ENCODE assay signal across 16 cellular contexts in the genomic region with DNA sequence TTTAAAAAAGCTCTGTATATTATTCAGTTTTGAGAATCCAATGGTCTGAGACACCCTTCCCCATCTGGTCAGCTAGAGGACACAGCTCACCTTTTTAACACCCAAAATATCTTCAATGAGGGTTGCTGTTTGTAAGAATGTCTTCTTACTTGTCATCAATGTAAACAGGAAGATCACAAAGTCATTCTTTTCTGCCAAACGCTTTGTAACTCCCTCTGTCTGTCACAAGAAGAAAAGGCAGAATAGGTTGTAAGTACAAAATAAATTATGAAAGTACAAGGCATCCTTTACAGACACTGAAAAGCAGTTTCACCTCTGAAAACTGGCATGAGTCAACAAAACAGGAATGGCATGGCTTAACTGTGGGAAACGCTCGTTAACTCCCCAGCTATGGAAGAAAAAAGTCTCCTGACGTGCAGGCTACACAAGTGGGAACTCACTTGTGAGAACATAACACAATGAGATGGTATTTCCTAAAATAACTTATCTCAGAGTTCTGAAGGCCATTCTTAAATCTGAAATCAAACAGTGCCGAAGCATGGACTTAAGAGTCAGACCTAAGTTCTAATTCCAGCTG. TPM values are rescaled to one million over a fixed set of nuclear protein-coding genes. Genes with fewer than 3 reads are reported as not detected.
DNase-seq lines count a peak whose midpoint lies in the region; ATAC-seq, FAIRE-seq and TF ChIP-seq lines count a peak whose summit lies in the region.
"Had no signal": no experiment of that assay in that cellular context is flagged by ENCODE, and none has a peak within 500 bp of the region (broad histone marks: within the 10 kb centered on the region; RNA-seq: fewer than 3 reads in every experiment).

No MANE protein-coding gene starts in this region.

- H3K9me3 ChIP-seq in HepG2 (ENCODE audit: low read length) (no peaks in the 10 kb centered on the region), right lobe of liver (no peaks in the 10 kb centered on the region), kidney (ENCODE audit: control insufficient read depth in 1 of 2, low read length in 2 of 2) (no peaks in the 10 kb centered on the region)
- H3K9me3 ChIP-seq: Peyer's patch had no signal

- no peak overlapping the region for H3K4me2 ChIP-seq in HepG2 (ENCODE audit: low read depth, low read length)

- H3K9ac ChIP-seq in HepG2 (ENCODE audit: insufficient read depth, low read depth, low read length) (no peak overlapping the region), kidney (ENCODE audit: low read length in 2 of 2) (no peak overlapping the region)

- TF ChIP-seq RAD21 in HepG2 (CRISPR knock-in tag; IDR thresholded peaks at IDR 0.05) = no peak

- CTCF ChIA-PET in HepG2 (lab: Yijun Ruan, JAX; ENCODE audit: low intra/inter-chr PET ratio, low total read pairs) = no interaction called here

- TF ChIP-seq EP300 in HepG2 (IDR thresholded peaks at IDR 0.05; ENCODE audit: low read depth in 2 of 2, low read length in 2 of 2) (no peak), HepG2 (CRISPR knock-in tag; IDR thresholded peaks at IDR 0.05; ENCODE audit: borderline replicate concordance) (no peak)

- in situ Hi-C loops in HepG2 (cut with HindIII; ENCODE audit: extremely low pct_ligation_motif_present, low pct_unique_long_range_greater_than_20kb) = no loop called here

- FAIRE-seq in HepG2 (lab: Jason Lieb, UNC) = no peak
- FAIRE-seq in kidney (lab: Jason Lieb, UNC) = no peak

- H4K20me1 ChIP-seq in HepG2 (ENCODE audit: insufficient read depth, low read length) = no peaks in the 10 kb centered on the region

- peaks cover 52% of the 10 kb centered on the region for H3K4me1 ChIP-seq in HepG2 (ENCODE audit: insufficient read depth, low read length)
- H3K4me1 ChIP-seq in right lobe of liver = peaks cover 0 to 8% (median 0%) of the 10 kb centered on the region in 4 donors
- no peaks in the 10 kb centered on the region for H3K4me1 ChIP-seq in kidney (ENCODE audit: control insufficient read depth in 1 of 2, insufficient read depth in 1 of 2, low read depth in 1 of 2, low read length in 2 of 2)
- H3K4me1 ChIP-seq: Peyer's patch had no signal

- POLR2A ChIA-PET in HepG2 (lab: Yijun Ruan, JAX) = interaction anchor here (1.2 kb wide), 1 partner anchor 42 kb away, joined by 3 read pairs; no protein-coding TSS in a partner anchor

- intact Hi-C loops in HepG2 (cut with micrococcal nuclease; ENCODE audit: unreplicated experiment) = no loop called here
- intact Hi-C loops in right lobe of liver (cut with DNase I) = no loop called here
- intact Hi-C loops in left ventricle myocardium superior (cut with micrococcal nuclease) = no loop called here
- intact Hi-C loops in kidney (cut with DNase I) = no loop called here

- H3K36me3 ChIP-seq in HepG2 (replicated peaks in 1 of 2; ENCODE audit: control insufficient read depth in 1 of 2, insufficient read depth in 2 of 2, low read length in 2 of 2) (peaks cover 20 to 73% of the 10 kb centered on the region in 2 experiments), right lobe of liver (peaks cover 0 to 32% (median 11%) of the 10 kb centered on the region in 4 donors), kidney (ENCODE audit: control insufficient read depth in 1 of 2, insufficient read depth in 2 of 2, low read length in 2 of 2) (peaks cover 25 to 29% of the 10 kb centered on the region in 2 donors)

- H3K27ac ChIP-seq in HepG2 (ENCODE audit: extremely low read length, insufficient read depth, low read length) (no peak overlapping the region), right lobe of liver (no peak overlapping the region), kidney (ENCODE audit: low read depth in 2 of 2, low read length in 2 of 2) (no peak overlapping the region)
- H3K27ac ChIP-seq: Peyer's patch had no signal

- ATAC-seq in HepG2 (no peak), right lobe of liver (no peak), left ventricle myocardium superior (peak; percentile 75), GM21515 (IDR thresholded peaks at IDR 0.05; ENCODE audit: unreplicated experiment) (no peak)
- ATAC-seq: stimulated activated naive B cell treated with anti-CD40 and anti-IgM and Interleukin-4, amounts not matched to agents 10 μg/mL and 1 μg/mL and 100 μg/mL, for 72 hours had no signal

- no peak overlapping the region for H3K4me3 ChIP-seq in HepG2 (replicated peaks in 1 of 3; ENCODE audit: insufficient read depth in 1 of 3, low read depth in 2 of 3, low read length in 3 of 3)
- H3K4me3 ChIP-seq in right lobe of liver = no peak overlapping the region
- H3K4me3 ChIP-seq in kidney (ENCODE audit: low read length in 2 of 2) = no peak overlapping the region
- H3K4me3 ChIP-seq: Peyer's patch had no signal

- no peak overlapping the region for H2AFZ ChIP-seq in HepG2 (ENCODE audit: low read length)

- WGBS in HepG2 (ENCODE audit: low lambda C conversion rate) = 93% methylated on average over 5 of the region's 5 CpGs
- WGBS in right lobe of liver (ENCODE audit: insufficient coverage, low coverage, low lambda C conversion rate, missing lambda C conversion rate) = 78% methylated on average over 5 of the region's 5 CpGs

- DNase-seq in HepG2 (ENCODE audit: low spot score) = no peak
- no peak for DNase-seq in right lobe of liver
- peak; percentile 74 for DNase-seq in astrocyte of the hippocampus (ENCODE audit: low read depth, low spot score)
- no peak for DNase-seq in left ventricle myocardium superior
- no peak for DNase-seq in hypothalamus (lab: John Stamatoyannopoulos, UW)
- DNase-seq in kidney = no peak
- DNase-seq in NCI-H748 (lab: John Stamatoyannopoulos, UW; ENCODE audit: unreplicated experiment) = no peak
- DNase-seq: activated CD8-positive, alpha-beta memory T cell treated with anti-CD3 and anti-CD28 coated beads for 24 hours; activated gamma-delta T cell; foreskin fibroblast; mammary epithelial cell; NCI-H2107; NCI-H748 treated with DMSO at 0.1 percent for 48 hours; Peyer's patch; stimulated activated naive B cell treated with anti-CD40 and anti-IgM and Interleukin-4, amounts not matched to agents 10 μg/mL and 1 μg/mL and 100 μg/mL, for 72 hours had no signal

- no peaks in the 10 kb centered on the region for H3K27me3 ChIP-seq in HepG2 (ENCODE audit: control insufficient read depth in 1 of 2, insufficient read depth in 2 of 2, low read length in 2 of 2)
- no peaks in the 10 kb centered on the region for H3K27me3 ChIP-seq in right lobe of liver
- H3K27me3 ChIP-seq: Peyer's patch had no signal

- H3K79me2 ChIP-seq in HepG2 (ENCODE audit: insufficient read depth, low read length) = peaks cover 2% of the 10 kb centered on the region

- TF ChIP-seq POLR2A in HepG2 (IDR thresholded peaks at IDR 0.05; ENCODE audit: insufficient read depth in 1 of 2, low read depth in 2 of 2, low read length in 2 of 2) (no peak), right lobe of liver (IDR thresholded peaks at IDR 0.05) (no peak)

- BruUV-seq in HepG2 (replicated peaks; lab: Mats Ljungman, UMichigan) = no TSS peak

- TF ChIP-seq CTCF in HepG2 (CRISPR knock-in tag; IDR thresholded peaks at IDR 0.05) (no peak), right lobe of liver (IDR thresholded peaks at IDR 0.05) (no peak), kidney (IDR thresholded peaks at IDR 0.05; ENCODE audit: borderline replicate concordance, extremely low read depth, insufficient read depth) (no peak)

TF ChIP-seq in HepG2, 621 proteins besides CTCF, POLR2A, EP300 and RAD21:
- TF ChIP-seq, protein P1, sequence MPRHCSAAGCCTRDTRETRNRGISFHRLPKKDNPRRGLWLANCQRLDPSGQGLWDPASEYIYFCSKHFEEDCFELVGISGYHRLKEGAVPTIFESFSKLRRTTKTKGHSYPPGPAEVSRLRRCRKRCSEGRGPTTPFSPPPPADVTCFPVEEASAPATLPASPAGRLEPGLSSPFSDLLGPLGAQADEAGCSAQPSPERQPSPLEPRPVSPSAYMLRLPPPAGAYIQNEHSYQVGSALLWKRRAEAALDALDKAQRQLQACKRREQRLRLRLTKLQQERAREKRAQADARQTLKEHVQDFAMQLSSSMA (CRISPR knock-in tag; IDR thresholded peaks at IDR 0.05) = no peak
- 0 out of 2 replicates have a peak, but pooled peaks have one; percentile 26 for TF ChIP-seq FOXA3 (CRISPR knock-in tag; IDR thresholded peaks at IDR 0.05)

RNA-seq across cellular contexts. Expression of gene TRPC4AP, which starts 42.7 kb away (rescaled TPM):
- total RNA-seq in HepG2 (2016; rRNA removed; fragmentation: Illumina TruSeq; extraction: Trizol) = 136 and 161 TPM in 2 replicates
- total RNA-seq in HepG2 (2016; cell fraction: cytosol; rRNA removed; fragmentation: Illumina TruSeq; extraction: Trizol; ENCODE audit: low read depth) = 14.0 and 17.1 TPM in 2 replicates
- 135 and 149 TPM in 2 replicates for total RNA-seq in HepG2 (2016; cell fraction: insoluble cytoplasmic fraction; rRNA removed; fragmentation: Illumina TruSeq; extraction: Trizol)
- 40.4 and 43.8 TPM in 2 replicates for total RNA-seq in HepG2 (2016; cell fraction: membrane; rRNA removed; fragmentation: Illumina TruSeq; extraction: Trizol)
- 93.4 and 104 TPM in 2 replicates for total RNA-seq in HepG2 (2016; cell fraction: nucleus; rRNA removed; fragmentation: Illumina TruSeq; extraction: Trizol)
- 137 and 161 TPM in 2 replicates for polyA plus RNA-seq in HepG2 (2011; rRNA removed)
- 124 and 126 TPM in 2 replicates for polyA plus RNA-seq in HepG2 (2011; cell fraction: cytosol; rRNA removed)
- 271 and 292 TPM in 2 replicates for polyA plus RNA-seq in HepG2 (2011; cell fraction: nucleus; rRNA removed)
- 99.8 and 102 TPM in 2 replicates for polyA plus RNA-seq in HepG2 (2012)
- 9.6 and 11.2 TPM in 2 replicates for polyA plus RNA-seq in HepG2 (2016; cell fraction: cytosol; fragmentation: Illumina TruSeq; extraction: Trizol; ENCODE audit: low read depth)
- 107 and 117 TPM in 2 replicates for polyA plus RNA-seq in HepG2 (2016; cell fraction: insoluble cytoplasmic fraction; fragmentation: Illumina TruSeq; extraction: Trizol; ENCODE audit: low read depth)
- polyA plus RNA-seq in HepG2 (2016; cell fraction: membrane; fragmentation: Illumina TruSeq; extraction: Trizol; ENCODE audit: low read depth) = 20.1 and 21.8 TPM in 2 replicates
- polyA plus RNA-seq in HepG2 (2016; cell fraction: nucleus; fragmentation: Illumina TruSeq; extraction: Trizol; ENCODE audit: insufficient read depth, low read depth) = 123 and 137 TPM in 2 replicates
- polyA minus RNA-seq in HepG2 (2011; rRNA and poly(A)+ RNA removed; ENCODE audit: low replicate concordance) = 113 and 272 TPM in 2 replicates
- polyA minus RNA-seq in HepG2 (2011; cell fraction: cytosol; rRNA and poly(A)+ RNA removed) = 117 and 119 TPM in 2 replicates
- polyA minus RNA-seq in HepG2 (2011; cell fraction: nucleus; rRNA and poly(A)+ RNA removed) = 108 and 134 TPM in 2 replicates
- total RNA-seq in right lobe of liver = 10 to 100 TPM; 27.6 to 39.3 (median 34.6) TPM
- total RNA-seq in left ventricle myocardium superior = 33.7 TPM
- 51.2 TPM for total RNA-seq in kidney
- 36.5 TPM for polyA plus RNA-seq in kidney (ENCODE audit: insufficient read depth, low read depth, low replicate concordance)
